In genomic region chrX:74535211-74535621, GRCh38 we compare ENCODE assay signal across 8 cellular contexts.
DNase-seq lines count a peak whose midpoint lies in the region; ATAC-seq and TF ChIP-seq lines count a peak whose summit lies in the region.

No MANE protein-coding gene starts in this region.

- H3K4me3 ChIP-seq in SJSA1 (peak overlapping the region; percentile 39), lower lobe of right lung (peak overlapping the region; percentile 59), transverse colon (peak overlapping the region in 3 of 4 donors; percentile 37 to 51 (median 40))

- H3K4me1 Mint-ChIP-seq in activated T-cell treated with anti-CD3 and anti-CD28 coated beads, Interleukin-2, amount 50 U/mL, for 24 hours (ENCODE audit: low read depth), result peaks cover 33% of the 10 kb centered on the region
- peaks cover 14 to 18% of the 10 kb centered on the region in 2 donors for H3K4me1 Mint-ChIP-seq in effector memory CD8-positive, alpha-beta T cell (ENCODE audit: low read depth in 2 of 2)

- H3K36me3 ChIP-seq in SJSA1 (no peaks in the 10 kb centered on the region), lower lobe of right lung (no peaks in the 10 kb centered on the region), transverse colon (no peaks in the 10 kb centered on the region)

- intact Hi-C loops in lower lobe of right lung (cut with DNase I) (no loop called here), transverse colon (cut with DNase I; ENCODE audit: low total_unique reads) (no loop called here)

- peaks cover 43% of the 10 kb centered on the region for H3K27me3 Mint-ChIP-seq in activated T-cell treated with anti-CD3 and anti-CD28 coated beads, Interleukin-2, amount 50 U/mL, for 24 hours
- no peaks in the 10 kb centered on the region for H3K27me3 Mint-ChIP-seq in effector memory CD8-positive, alpha-beta T cell

- ATAC-seq in effector memory CD8-positive, alpha-beta T cell (replicated peaks), result no peak
- ATAC-seq in lower lobe of right lung (peak; percentile 37), HG03378 (IDR thresholded peaks at IDR 0.05; ENCODE audit: unreplicated experiment) (no peak)

- TF ChIP-seq POLR2A in transverse colon (IDR thresholded peaks at IDR 0.05), result no peak

- TF ChIP-seq CTCF in lower lobe of right lung (IDR thresholded peaks at IDR 0.05) (peak; percentile 32), transverse colon (IDR thresholded peaks at IDR 0.05) (peak in 2 of 5 experiments; percentile 13 to 25)

- H3K27me3 ChIP-seq in SJSA1 (replicated peaks) (no peaks in the 10 kb centered on the region), lower lobe of right lung (ENCODE audit: low read depth) (no peaks in the 10 kb centered on the region), transverse colon (no peaks in the 10 kb centered on the region)

- H3K9me3 ChIP-seq in SJSA1 (replicated peaks), result no peaks in the 10 kb centered on the region
- H3K9me3 ChIP-seq in lower lobe of right lung, result no peaks in the 10 kb centered on the region
- no peaks in the 10 kb centered on the region for H3K9me3 ChIP-seq in transverse colon

- H3K4me1 ChIP-seq in SJSA1 (replicated peaks) (peaks cover 43% of the 10 kb centered on the region), lower lobe of right lung (no peaks in the 10 kb centered on the region), transverse colon (peaks cover 0 to 9% (median 0%) of the 10 kb centered on the region in 4 donors)

- peak overlapping the region; percentile 69 for H3K4me3 Mint-ChIP-seq in activated T-cell treated with anti-CD3 and anti-CD28 coated beads, Interleukin-2, amount 50 U/mL, for 24 hours
- peak overlapping the region; percentile 81 to 84 for H3K4me3 Mint-ChIP-seq in effector memory CD8-positive, alpha-beta T cell

- TF ChIP-seq EP300 in transverse colon (IDR thresholded peaks at IDR 0.05; ENCODE audit: low read depth), result no peak

- DNase-seq in activated T-cell treated with anti-CD3 and anti-CD28 coated beads, Interleukin-2, amount 50 U/mL, for 24 hours, result no peak
- DNase-seq in activated T-cell treated with anti-CD3 and anti-CD28 coated beads, Interleukin-2, amount 50 U/mL, for 48 hours, result no peak
- DNase-seq in HT-29 (ENCODE audit: low spot score), result peak; percentile 27
- peak; percentile 45 to 60 for DNase-seq in SJSA1 (ENCODE audit: low read depth in 1 of 2, low spot score in 2 of 2)
- no peak for DNase-seq in effector memory CD8-positive, alpha-beta T cell
- no peak for DNase-seq in lower lobe of right lung
- DNase-seq in transverse colon, result peak; percentile 12

- in situ Hi-C loops in transverse colon (cut with MboI; ENCODE audit: low pct_ligation_motif_present in 1 of 4, low pct_unique_long_range_greater_than_20kb in 1 of 4, low sequenced_read_pairs in 3 of 4), result loop anchor here in 2 of 4 donors (25.0 kb wide), 2 partner anchors 148 to 673 kb away; partner anchors contain the start of gene XIST (in 1 of the 2)

- H3K27ac Mint-ChIP-seq in activated T-cell treated with anti-CD3 and anti-CD28 coated beads, Interleukin-2, amount 50 U/mL, for 24 hours, result peak overlapping the region; percentile 89
- peak overlapping the region; percentile 81 to 92 for H3K27ac Mint-ChIP-seq in effector memory CD8-positive, alpha-beta T cell

- 19% methylated on average over 7 of the region's 7 CpGs; no CpG with 5 or more reads in 1 of the 2 donors for WGBS in transverse colon (ENCODE audit: low coverage in 1 of 2), 2 donors

- no peaks in the 10 kb centered on the region for H3K9me3 Mint-ChIP-seq in activated T-cell treated with anti-CD3 and anti-CD28 coated beads, Interleukin-2, amount 50 U/mL, for 24 hours
- H3K9me3 Mint-ChIP-seq in effector memory CD8-positive, alpha-beta T cell, result no peaks in the 10 kb centered on the region

- peak overlapping the region; percentile 90 for H3K27ac ChIP-seq in SJSA1
- H3K27ac ChIP-seq in lower lobe of right lung, result peak overlapping the region; percentile 83
- H3K27ac ChIP-seq in transverse colon, result peak overlapping the region; percentile 81 to 92 (median 88)

- no peaks in the 10 kb centered on the region for H3K36me3 Mint-ChIP-seq in activated T-cell treated with anti-CD3 and anti-CD28 coated beads, Interleukin-2, amount 50 U/mL, for 24 hours (ENCODE audit: low read depth)
- H3K36me3 Mint-ChIP-seq in effector memory CD8-positive, alpha-beta T cell (ENCODE audit: insufficient read depth), result peaks cover 3% of the 10 kb centered on the region

Comparison
In these comparisons a context has a peak if more than half of its experiments do, and no peak if none do; other contexts are left out.
1. DNase-seq: peak in HT-29 (single experiment), SJSA1 (2 of 2) and transverse colon (single experiment); none in activated T-cell treated with anti-CD3 and anti-CD28 coated beads, Interleukin-2, amount 50 U/mL, for 24 hours (single experiment), activated T-cell treated with anti-CD3 and anti-CD28 coated beads, Interleukin-2, amount 50 U/mL, for 48 hours (0 of 2), effector memory CD8-positive, alpha-beta T cell (0 of 3) and lower lobe of right lung (single experiment).
2. ATAC-seq: peak in lower lobe of right lung (2 of 2); none in effector memory CD8-positive, alpha-beta T cell (single experiment) and HG03378 (single experiment).
3. Peak in every context shown above with its lines, with median percentiles within 50 percentile points of each other: H3K27ac ChIP-seq and H3K4me3 ChIP-seq.